Comparison of ENCODE assay signal across 9 cellular contexts in genomic region chr4:82842593-82842992, GRCh38. TPM values are rescaled to one million over a fixed set of nuclear protein-coding genes. Genes with fewer than 3 reads are reported as not detected.
DNase-seq lines count a peak whose midpoint lies in the region; TF ChIP-seq lines count a peak whose summit lies in the region.
"Had no signal": no experiment of that assay in that cellular context is flagged by ENCODE, and none has a peak within 500 bp of the region (broad histone marks: within the 10 kb centered on the region; RNA-seq: fewer than 3 reads in every experiment).

No MANE protein-coding gene starts in this region.

- H3K79me1 ChIP-seq in neuronal stem cell (ENCODE audit: low read depth, low read length), result no peaks in the 10 kb centered on the region

- H3K9me3 ChIP-seq in BE2C (no peaks in the 10 kb centered on the region), HEK293 (ENCODE audit: control insufficient read depth, insufficient read depth, low read depth, low read length) (no peaks in the 10 kb centered on the region), adipocyte (ENCODE audit: control insufficient read depth, low read length) (no peaks in the 10 kb centered on the region), spleen (no peaks in the 10 kb centered on the region), neuronal stem cell (replicated peaks in 1 of 2; ENCODE audit: control insufficient read depth in 2 of 2, insufficient read depth in 1 of 2, low read depth in 1 of 2, low read length in 2 of 2) (no peaks in the 10 kb centered on the region)

- no peak overlapping the region for H2BK120ac ChIP-seq in neuronal stem cell (ENCODE audit: low read depth, low read length)

- no peak overlapping the region for H2BK15ac ChIP-seq in neuronal stem cell (ENCODE audit: low read length)

- H2BK12ac ChIP-seq in neuronal stem cell (ENCODE audit: low read length), result no peak overlapping the region

- H3K36me3 ChIP-seq in BE2C (peaks cover 82% of the 10 kb centered on the region), HEK293 (ENCODE audit: control insufficient read depth in 2 of 2, insufficient read depth in 1 of 2, low read length in 2 of 2) (peaks cover 9 to 74% of the 10 kb centered on the region in 2 experiments), adipocyte (ENCODE audit: control insufficient read depth, insufficient read depth, low read length, severe bottlenecking) (peaks cover 92% of the 10 kb centered on the region), spleen (peaks cover 4 to 100% (median 87%) of the 10 kb centered on the region in 6 donors), neuronal stem cell (replicated peaks in 1 of 2; ENCODE audit: control insufficient read depth in 2 of 2, insufficient read depth in 2 of 2, low read length in 2 of 2) (peaks cover 24 to 92% of the 10 kb centered on the region in 2 donors)

- no peak overlapping the region for H4K91ac ChIP-seq in neuronal stem cell (ENCODE audit: low read depth, low read length, poor library complexity)

- no peak overlapping the region for H3K14ac ChIP-seq in neuronal stem cell (ENCODE audit: low read length)

- H3K18ac ChIP-seq in neuronal stem cell (ENCODE audit: low read length), result no peak overlapping the region

- H3K4me3 ChIP-seq in BE2C (ENCODE audit: low read depth, low read length) (no peak overlapping the region), HEK293 (ENCODE audit: low read depth, low read length) (no peak overlapping the region), adipocyte (ENCODE audit: low read length) (no peak overlapping the region), spleen (no peak overlapping the region), neuronal stem cell (ENCODE audit: low read length in 2 of 2) (no peak overlapping the region)

- H2BK5ac ChIP-seq in neuronal stem cell (ENCODE audit: low read length), result no peak overlapping the region

- no peaks in the 10 kb centered on the region for H3K27me3 ChIP-seq in BE2C
- no peaks in the 10 kb centered on the region for H3K27me3 ChIP-seq in adipocyte (replicated peaks; ENCODE audit: control insufficient read depth, insufficient read depth, low read length)
- H3K27me3 ChIP-seq in spleen (replicated peaks in 1 of 7), result no peaks in the 10 kb centered on the region
- no peaks in the 10 kb centered on the region for H3K27me3 ChIP-seq in neuronal stem cell (ENCODE audit: control insufficient read depth in 3 of 3, insufficient read depth in 3 of 3, low read depth in 1 of 3, low read length in 3 of 3)

- DNase-seq in BE2C, result no peak
- DNase-seq in adipocyte (ENCODE audit: low read depth), result peak; percentile 51
- peak; percentile 12 for DNase-seq in left kidney (ENCODE audit: low read depth, low spot score)
- DNase-seq in spleen, result no peak
- no peak for DNase-seq in stimulated activated CD4-positive, alpha-beta T cell treated with anti-CD3 and anti-CD28 coated beads, Interleukin-2, amount 100 ng/mL, for 24 hours
- no peak for DNase-seq in NCI-H2171 (lab: John Stamatoyannopoulos, UW)
- no peak for DNase-seq in neuronal stem cell (ENCODE audit: low spot score)
- DNase-seq: activated effector memory CD4-positive, alpha-beta T cell treated with anti-CD3 and anti-CD28 coated beads, Interleukin-2, amount 50 U/mL, for 16 hours had no signal

- H3K9ac ChIP-seq in adipocyte (ENCODE audit: low read length), result no peak overlapping the region
- no peak overlapping the region for H3K9ac ChIP-seq in neuronal stem cell (ENCODE audit: low read depth, low read length, poor library complexity)

- no peak overlapping the region for H3K4me2 ChIP-seq in neuronal stem cell (ENCODE audit: insufficient read depth, low read length, poor library complexity, severe bottlenecking)

- H3K4me1 ChIP-seq in BE2C (no peaks in the 10 kb centered on the region), HEK293 (ENCODE audit: control insufficient read depth, insufficient read depth, low read length) (no peaks in the 10 kb centered on the region), adipocyte (ENCODE audit: control insufficient read depth, insufficient read depth, low read length) (no peaks in the 10 kb centered on the region), spleen (no peaks in the 10 kb centered on the region), neuronal stem cell (ENCODE audit: control insufficient read depth in 2 of 2, insufficient read depth in 1 of 2, low read depth in 1 of 2, low read length in 2 of 2) (no peaks in the 10 kb centered on the region)

- intact Hi-C loops in spleen (cut with DNase I; ENCODE audit: low total_unique reads), result no loop called here

- H3K4ac ChIP-seq in neuronal stem cell (ENCODE audit: low read length), result no peak overlapping the region

- no peak overlapping the region for H3K23ac ChIP-seq in neuronal stem cell (ENCODE audit: low read depth, low read length, poor library complexity)

- no peak overlapping the region for H2AK5ac ChIP-seq in neuronal stem cell (ENCODE audit: low read depth, low read length)

- POLR2A ChIA-PET in HEK293 (lab: Yijun Ruan, JAX), result no interaction called here

- H3K27ac ChIP-seq in HEK293 (ENCODE audit: extremely low read depth, low read depth, low read length) (no peak overlapping the region), spleen (no peak overlapping the region), neuronal stem cell (replicated peaks; ENCODE audit: low read length) (no peak overlapping the region)

- CTCF ChIA-PET in HEK293 (lab: Yijun Ruan, JAX), result interaction anchor here (0.5 to 1.2 kb wide), 6 partner anchors 9 to 767 kb away, joined by 3 to 4 read pairs (median 3); no protein-coding TSS in a partner anchor

- H2AFZ ChIP-seq in neuronal stem cell (ENCODE audit: low read length), result no peak overlapping the region

- no peak overlapping the region for H4K8ac ChIP-seq in neuronal stem cell (ENCODE audit: low read depth, low read length)

- TF ChIP-seq POLR2A in spleen (IDR thresholded peaks at IDR 0.05), result no peak

- TF ChIP-seq CTCF in BE2C (IDR thresholded peaks at IDR 0.05; ENCODE audit: low read depth, low read length) (peak; percentile 48), HEK293 (tag by site-specific recombination; IDR thresholded peaks at IDR 0.05) (no peak), spleen (IDR thresholded peaks at IDR 0.05 in 8 of 11, conservative IDR thresholded peaks at IDR 0.05 in 3 of 11) (no peak)

TF ChIP-seq in HEK293, 187 proteins besides CTCF, POLR2A, EP300 and RAD21:
- no peak for TF ChIP-seq ZNF223 (tag by site-specific recombination; IDR thresholded peaks at IDR 0.05)
- TF ChIP-seq ZBTB8A (tag by site-specific recombination; IDR thresholded peaks at IDR 0.05), result no peak
- TF ChIP-seq ZNF664 (tag by site-specific recombination; IDR thresholded peaks at IDR 0.05), result 0 out of 2 replicates have a peak, but pooled peaks have one; percentile 14

RNA-seq across cellular contexts. Expression of gene SCD5, which starts 44.0 kb away (rescaled TPM):
- 3.2 TPM for polyA plus RNA-seq in BE2C (2012; ENCODE audit: insufficient read depth, insufficient read length, low read depth)
- total RNA-seq in spleen, result 1 to 10 TPM; 2.9 to 7.2 (median 4.5) TPM
- 1 to 10 TPM in 2 of 3 donors, under 1 TPM in 1; 0.85 to 2.5 (median 1.4) TPM for polyA plus RNA-seq in spleen
- 43.1 TPM for polyA plus RNA-seq in neuronal stem cell (2013, experiment 1 of 2)
- polyA plus RNA-seq in neuronal stem cell (2013, experiment 2 of 2), result 43.1 TPM

RNA-seq across cellular contexts. Expression of gene SEC31A, which starts 48.4 kb away (rescaled TPM):
- polyA plus RNA-seq in BE2C (2012; ENCODE audit: insufficient read depth, insufficient read length, low read depth), result 105 TPM
- total RNA-seq in spleen, result 100 to 1,000 TPM; 133 to 204 (median 164) TPM
- 10 to 100 TPM; 63.6 to 71.1 (median 64.7) TPM for polyA plus RNA-seq in spleen
- polyA plus RNA-seq in neuronal stem cell (2013, experiment 1 of 2), result 105 TPM
- polyA plus RNA-seq in neuronal stem cell (2013, experiment 2 of 2), result 107 TPM

RNA-seq across cellular contexts. Expression of gene THAP9, which starts 57.9 kb away (rescaled TPM):
- polyA plus RNA-seq in BE2C (2012; ENCODE audit: insufficient read depth, insufficient read length, low read depth), result 3.0 TPM
- total RNA-seq in spleen, result 1 to 10 TPM; 2.8 to 8.1 (median 3.6) TPM
- polyA plus RNA-seq in spleen, result 1 to 10 TPM; 1.8 to 2.4 (median 2.1) TPM
- polyA plus RNA-seq in neuronal stem cell (2013, experiment 1 of 2), result 11.1 TPM
- 11.5 TPM for polyA plus RNA-seq in neuronal stem cell (2013, experiment 2 of 2)

Comparison
In these comparisons a context has a peak if more than half of its experiments do, and no peak if none do; other contexts are left out.
1. DNase-seq: peak in adipocyte (single experiment) and left kidney (single experiment); none in BE2C (single experiment), spleen (single experiment), stimulated activated CD4-positive, alpha-beta T cell treated with anti-CD3 and anti-CD28 coated beads, Interleukin-2, amount 100 ng/mL, for 24 hours (0 of 2), NCI-H2171 (single experiment) and neuronal stem cell (single experiment).